In genomic region chr5:177036443-177036842, GRCh38 we compare ENCODE assay signal across 16 cellular contexts. TPM values are rescaled to one million over a fixed set of nuclear protein-coding genes. Genes with fewer than 3 reads are reported as not detected.
DNase-seq lines count a peak whose midpoint lies in the region; ATAC-seq and TF ChIP-seq lines count a peak whose summit lies in the region.
"Had no signal": no experiment of that assay in that cellular context is flagged by ENCODE, and none has a peak within 500 bp of the region (broad histone marks: within the 10 kb centered on the region; RNA-seq: fewer than 3 reads in every experiment).

No MANE protein-coding gene starts in this region.

- no peaks in the 10 kb centered on the region for H4K20me1 ChIP-seq in mammary epithelial cell (ENCODE audit: insufficient read depth, low read length)

- 86% methylated on average over 5 of the region's 5 CpGs for WGBS in mammary epithelial cell (ENCODE audit: low coverage, missing lambda C conversion rate)

- intact Hi-C loops in mammary epithelial cell (cut with micrococcal nuclease) = no loop called here

- H3K4me1 Mint-ChIP-seq in T-helper 1 cell treated with Interleukin-12 subunit alpha and Interleukin-12 subunit beta and Interleukin-4 antibody, amounts not matched to agents 30 μg/mL and 1 μg/mL, for 36 hours (ENCODE audit: low read depth) = peaks cover 11% of the 10 kb centered on the region
- H3K4me1 Mint-ChIP-seq in nephron progenitor cell = peaks cover 11% of the 10 kb centered on the region
- peaks cover 23% of the 10 kb centered on the region for H3K4me1 Mint-ChIP-seq in stimulated activated naive CD8-positive, alpha-beta T cell treated with anti-CD3 and anti-CD28 coated beads, Interleukin-15, amount 100 ng/mL, for 72 hours

- TF ChIP-seq CTCF in nephron progenitor cell (IDR thresholded peaks at IDR 0.05) (no peak), mammary epithelial cell (conservative IDR thresholded peaks at IDR 0.05 in 1 of 2, IDR thresholded peaks at IDR 0.05 in 1 of 2; ENCODE audit: extremely low read depth in 1 of 2, insufficient read depth in 1 of 2, low read depth in 1 of 2, low read length in 2 of 2) (no peak)

- H3K4me3 ChIP-seq in HUES48 (ENCODE audit: low read depth, low read length) (no peak overlapping the region), mammary epithelial cell (replicated peaks in 1 of 3; ENCODE audit: insufficient read depth in 1 of 3, low read depth in 2 of 3, low read length in 3 of 3) (no peak overlapping the region)
- H3K4me3 ChIP-seq: Peyer's patch had no signal

- BruUV-seq in mammary epithelial cell (replicated peaks; lab: Mats Ljungman, UMichigan) = no TSS peak

- no peak overlapping the region for H2AFZ ChIP-seq in mammary epithelial cell (ENCODE audit: low read depth, low read length)

- CTCF ChIA-PET in mammary epithelial cell (lab: Charles Lee; ENCODE audit: low non-redundant PET) = no interaction called here

- dilution Hi-C loops in mammary epithelial cell (cut with HindIII; ENCODE audit: low sequenced_read_pairs) = loop anchor here (5.0 kb wide), 2 partner anchors 34 to 76 kb away; no protein-coding TSS in a partner anchor

- in situ Hi-C loops in mammary epithelial cell (cut with MboI; ENCODE audit: low sequenced_read_pairs in 2 of 2) = no loop called here

- no peak overlapping the region for H3K4me2 ChIP-seq in mammary epithelial cell (ENCODE audit: insufficient read depth, low read depth, low read length)

- no peaks in the 10 kb centered on the region for H3K27me3 Mint-ChIP-seq in T-helper 1 cell treated with Interleukin-12 subunit alpha and Interleukin-12 subunit beta and Interleukin-4 antibody, amounts not matched to agents 30 μg/mL and 1 μg/mL, for 36 hours (ENCODE audit: low read depth)
- H3K27me3 Mint-ChIP-seq in nephron progenitor cell (ENCODE audit: low read depth, poor library complexity) = peaks cover 3% of the 10 kb centered on the region
- no peaks in the 10 kb centered on the region for H3K27me3 Mint-ChIP-seq in stimulated activated naive CD8-positive, alpha-beta T cell treated with anti-CD3 and anti-CD28 coated beads, Interleukin-15, amount 100 ng/mL, for 72 hours

- no peak overlapping the region for H3K4me3 Mint-ChIP-seq in T-helper 1 cell treated with Interleukin-12 subunit alpha and Interleukin-12 subunit beta and Interleukin-4 antibody, amounts not matched to agents 30 μg/mL and 1 μg/mL, for 36 hours
- H3K4me3 Mint-ChIP-seq in nephron progenitor cell = no peak overlapping the region
- no peak overlapping the region for H3K4me3 Mint-ChIP-seq in stimulated activated naive CD8-positive, alpha-beta T cell treated with anti-CD3 and anti-CD28 coated beads, Interleukin-15, amount 100 ng/mL, for 72 hours
- H3K4me3 Mint-ChIP-seq: CD14-positive monocyte had no signal

- H3K9me3 ChIP-seq in HUES48 (ENCODE audit: control insufficient read depth, insufficient read depth, low read length) (no peaks in the 10 kb centered on the region), mammary epithelial cell (replicated peaks; ENCODE audit: insufficient read depth, low read length) (no peaks in the 10 kb centered on the region)
- H3K9me3 ChIP-seq: Peyer's patch had no signal

- H3K36me3 ChIP-seq in HUES48 (ENCODE audit: control insufficient read depth, insufficient read depth, low read length) (peaks cover 10% of the 10 kb centered on the region), mammary epithelial cell (ENCODE audit: insufficient read depth, low read length) (no peaks in the 10 kb centered on the region)

- H3K27ac ChIP-seq in HUES48 (ENCODE audit: low read depth, low read length) (peak overlapping the region; percentile 59), mammary epithelial cell (ENCODE audit: insufficient read depth, low read depth, low read length) (no peak overlapping the region)
- H3K27ac ChIP-seq: 22Rv1, Peyer's patch had no signal

- peak overlapping the region; percentile 19 for H3K27ac Mint-ChIP-seq in T-helper 1 cell treated with Interleukin-12 subunit alpha and Interleukin-12 subunit beta and Interleukin-4 antibody, amounts not matched to agents 30 μg/mL and 1 μg/mL, for 36 hours
- H3K27ac Mint-ChIP-seq in nephron progenitor cell = peak overlapping the region; percentile 86
- no peak overlapping the region for H3K27ac Mint-ChIP-seq in stimulated activated naive CD8-positive, alpha-beta T cell treated with anti-CD3 and anti-CD28 coated beads, Interleukin-15, amount 100 ng/mL, for 72 hours

- H3K36me3 Mint-ChIP-seq in T-helper 1 cell treated with Interleukin-12 subunit alpha and Interleukin-12 subunit beta and Interleukin-4 antibody, amounts not matched to agents 30 μg/mL and 1 μg/mL, for 36 hours (ENCODE audit: low read depth) = peaks cover 8% of the 10 kb centered on the region
- H3K36me3 Mint-ChIP-seq in nephron progenitor cell (ENCODE audit: low read depth) = peaks cover 43% of the 10 kb centered on the region

- H3K9me3 Mint-ChIP-seq in T-helper 1 cell treated with Interleukin-12 subunit alpha and Interleukin-12 subunit beta and Interleukin-4 antibody, amounts not matched to agents 30 μg/mL and 1 μg/mL, for 36 hours = peaks cover 3% of the 10 kb centered on the region
- peaks cover 7% of the 10 kb centered on the region for H3K9me3 Mint-ChIP-seq in nephron progenitor cell
- H3K9me3 Mint-ChIP-seq in stimulated activated naive CD8-positive, alpha-beta T cell treated with anti-CD3 and anti-CD28 coated beads, Interleukin-15, amount 100 ng/mL, for 72 hours = peaks cover 0 to 3% of the 10 kb centered on the region in 2 donors

- H3K79me2 ChIP-seq in mammary epithelial cell (ENCODE audit: insufficient read depth, low read length) = peaks cover 68% of the 10 kb centered on the region

- DNase-seq in T-helper 1 cell = no peak
- DNase-seq in dermis blood vessel endothelial cell = peak; percentile 51
- DNase-seq in nephron progenitor cell = no peak
- no peak for DNase-seq in NK-92 (lab: John Stamatoyannopoulos, UW; ENCODE audit: unreplicated experiment)
- no peak for DNase-seq in mammary epithelial cell
- DNase-seq in stimulated activated naive CD8-positive, alpha-beta T cell treated with anti-CD3 and anti-CD28 coated beads, Interleukin-15, amount 100 ng/mL, for 72 hours = no peak
- DNase-seq: GDM1, Kasumi-1, NCI-H1417, NCI-H1930, Peyer's patch, SHP77 had no signal

- H3K4me1 ChIP-seq in HUES48 (ENCODE audit: control insufficient read depth, insufficient read depth, low read length) (peaks cover 11% of the 10 kb centered on the region), mammary epithelial cell (ENCODE audit: insufficient read depth, low read length) (peaks cover 10% of the 10 kb centered on the region)
- H3K4me1 ChIP-seq: Peyer's patch had no signal

- ATAC-seq in stimulated activated naive CD8-positive, alpha-beta T cell treated with anti-CD3 and anti-CD28 coated beads, Interleukin-15, amount 100 ng/mL, for 72 hours = no peak

- H3K27me3 ChIP-seq in HUES48 (ENCODE audit: control insufficient read depth, insufficient read depth, low read length) (no peaks in the 10 kb centered on the region), mammary epithelial cell (ENCODE audit: insufficient read depth, low read length) (no peaks in the 10 kb centered on the region)
- H3K27me3 ChIP-seq: Peyer's patch had no signal

- H3K9ac ChIP-seq in HUES48 (ENCODE audit: low read depth, low read length) (no peak overlapping the region), mammary epithelial cell (ENCODE audit: insufficient read depth, low read length) (no peak overlapping the region)

RNA-seq across cellular contexts. Expression of gene ZNF346, which starts 13.9 kb away (rescaled TPM):
- total RNA-seq in dermis blood vessel endothelial cell (24.8 and 28.1 TPM in 2 replicates), mammary epithelial cell (10 to 100 TPM; 16.0 to 16.9 TPM)
- 14.4 TPM for polyA plus RNA-seq in mammary epithelial cell
- 6.7 TPM for polyA minus RNA-seq in mammary epithelial cell

RNA-seq across cellular contexts. Expression of gene UIMC1, which starts 29.9 kb away (rescaled TPM):
- total RNA-seq in dermis blood vessel endothelial cell = 61.8 and 73.5 TPM in 2 replicates
- total RNA-seq in mammary epithelial cell = 10 to 100 TPM; 24.8 to 47.0 TPM
- 16.5 TPM for polyA plus RNA-seq in mammary epithelial cell
- polyA minus RNA-seq in mammary epithelial cell = 41.6 TPM

RNA-seq across cellular contexts. Expression of gene FGFR4, which starts 50.3 kb away (rescaled TPM):
- total RNA-seq in dermis blood vessel endothelial cell = 2.6 and 8.1 TPM in 2 replicates
- 1 to 10 TPM in 1 of 2 donors, under 1 TPM in 1; 0.61 to 1.3 TPM for total RNA-seq in mammary epithelial cell
- polyA plus RNA-seq in mammary epithelial cell = 0.97 TPM
- polyA minus RNA-seq in mammary epithelial cell = 2.1 TPM
- polyA plus RNA-seq: CD14-positive monocyte had no signal

Comparison
In these comparisons a context has a peak if more than half of its experiments do, and no peak if none do; other contexts are left out.
1. H3K27ac Mint-ChIP-seq: peak in T-helper 1 cell treated with Interleukin-12 subunit alpha and Interleukin-12 subunit beta and Interleukin-4 antibody, amounts not matched to agents 30 μg/mL and 1 μg/mL, for 36 hours (single experiment) and nephron progenitor cell (single experiment); none in stimulated activated naive CD8-positive, alpha-beta T cell treated with anti-CD3 and anti-CD28 coated beads, Interleukin-15, amount 100 ng/mL, for 72 hours (0 of 2).